3 cellular contexts compared by ENCODE assay signal in the genomic region with DNA sequence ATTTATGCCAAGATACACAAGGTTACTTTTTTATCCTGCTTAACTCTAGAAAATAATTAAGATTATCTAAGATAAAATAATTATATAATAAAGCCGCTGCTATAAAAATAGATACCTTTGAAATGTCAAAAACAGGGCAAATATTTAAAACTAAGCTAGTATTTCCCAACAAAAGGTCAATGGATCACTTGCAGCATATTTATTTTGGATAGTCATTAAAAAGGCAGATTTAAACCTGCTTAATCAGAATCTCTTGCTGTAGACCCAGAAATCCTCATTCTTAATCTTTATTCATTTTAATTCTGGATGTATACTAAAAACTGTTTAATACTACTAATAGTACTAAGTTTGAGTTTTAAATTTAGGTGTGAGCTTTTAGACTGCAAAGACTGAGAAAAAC.
TF ChIP-seq lines count a peak whose summit lies in the region.

No MANE protein-coding gene starts in this region.

TF ChIP-seq in GM23338, 12 proteins besides CTCF, POLR2A, EP300 and RAD21 (continued from another document and continues in another):
- TF ChIP-seq ETS1 (IDR thresholded peaks at IDR 0.05) (no peak), STAT1 (IDR thresholded peaks at IDR 0.05; ENCODE audit: unreplicated experiment) (no peak), POLR2AphosphoS5 (IDR thresholded peaks at IDR 0.05; ENCODE audit: low read depth) (no peak), ZNF114 (CRISPR knock-in tag; IDR thresholded peaks at IDR 0.05) (no peak), ZNF331 (CRISPR knock-in tag; IDR thresholded peaks at IDR 0.05; ENCODE audit: low read depth) (no peak), NANOG (IDR thresholded peaks at IDR 0.05; ENCODE audit: borderline replicate concordance) (no peak), REST (IDR thresholded peaks at IDR 0.05; ENCODE audit: unreplicated experiment) (no peak)

TF ChIP-seq in HCT116, 20 proteins besides CTCF, POLR2A, EP300 and RAD21 (continued from another document):
- TF ChIP-seq, protein P1, sequence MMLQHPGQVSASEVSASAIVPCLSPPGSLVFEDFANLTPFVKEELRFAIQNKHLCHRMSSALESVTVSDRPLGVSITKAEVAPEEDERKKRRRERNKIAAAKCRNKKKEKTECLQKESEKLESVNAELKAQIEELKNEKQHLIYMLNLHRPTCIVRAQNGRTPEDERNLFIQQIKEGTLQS (IDR thresholded peaks at IDR 0.05): no peak
- TF ChIP-seq SP1 (IDR thresholded peaks at IDR 0.05; ENCODE audit: low read depth) (no peak), CBX3 (IDR thresholded peaks at IDR 0.05; ENCODE audit: low read depth) (no peak)
- TF ChIP-seq, protein P2, sequence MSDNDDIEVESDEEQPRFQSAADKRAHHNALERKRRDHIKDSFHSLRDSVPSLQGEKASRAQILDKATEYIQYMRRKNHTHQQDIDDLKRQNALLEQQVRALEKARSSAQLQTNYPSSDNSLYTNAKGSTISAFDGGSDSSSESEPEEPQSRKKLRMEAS (IDR thresholded peaks at IDR 0.05): no peak

TF ChIP-seq in WTC11, 78 proteins besides CTCF, POLR2A, EP300 and RAD21 (continued from another document):
- no peak for TF ChIP-seq RELA (CRISPR knock-in tag; IDR thresholded peaks at IDR 0.05; ENCODE audit: borderline replicate concordance)
- no peak for TF ChIP-seq PREB (CRISPR knock-in tag; IDR thresholded peaks at IDR 0.05; ENCODE audit: borderline replicate concordance)
- TF ChIP-seq ESRRA (CRISPR knock-in tag; IDR thresholded peaks at IDR 0.05; ENCODE audit: borderline replicate concordance): no peak
- TF ChIP-seq ZNF425 (CRISPR knock-in tag; conservative IDR thresholded peaks at IDR 0.05): no peak
- TF ChIP-seq ZBTB43 (CRISPR knock-in tag; IDR thresholded peaks at IDR 0.05): no peak
- no peak for TF ChIP-seq CBFB (CRISPR knock-in tag; IDR thresholded peaks at IDR 0.05; ENCODE audit: low read depth)
- no peak for TF ChIP-seq FOXK1 (CRISPR knock-in tag; IDR thresholded peaks at IDR 0.05)
- no peak for TF ChIP-seq ETV6 (CRISPR knock-in tag; IDR thresholded peaks at IDR 0.05)
- TF ChIP-seq NR3C1 (CRISPR knock-in tag; conservative IDR thresholded peaks at IDR 0.05; ENCODE audit: low read depth): no peak
- TF ChIP-seq, protein P3, sequence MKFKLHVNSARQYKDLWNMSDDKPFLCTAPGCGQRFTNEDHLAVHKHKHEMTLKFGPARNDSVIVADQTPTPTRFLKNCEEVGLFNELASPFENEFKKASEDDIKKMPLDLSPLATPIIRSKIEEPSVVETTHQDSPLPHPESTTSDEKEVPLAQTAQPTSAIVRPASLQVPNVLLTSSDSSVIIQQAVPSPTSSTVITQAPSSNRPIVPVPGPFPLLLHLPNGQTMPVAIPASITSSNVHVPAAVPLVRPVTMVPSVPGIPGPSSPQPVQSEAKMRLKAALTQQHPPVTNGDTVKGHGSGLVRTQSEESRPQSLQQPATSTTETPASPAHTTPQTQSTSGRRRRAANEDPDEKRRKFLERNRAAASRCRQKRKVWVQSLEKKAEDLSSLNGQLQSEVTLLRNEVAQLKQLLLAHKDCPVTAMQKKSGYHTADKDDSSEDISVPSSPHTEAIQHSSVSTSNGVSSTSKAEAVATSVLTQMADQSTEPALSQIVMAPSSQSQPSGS (CRISPR knock-in tag; IDR thresholded peaks at IDR 0.05; ENCODE audit: borderline replicate concordance, low read depth): no peak
